Comparison of ENCODE assay signal across 15 cellular contexts in genomic region chr9:5612187-5612535, GRCh38.
"Had no signal": no experiment of that assay in that cellular context is flagged by ENCODE, and none has a peak within 500 bp of the region (broad histone marks: within the 10 kb centered on the region; RNA-seq: fewer than 3 reads in every experiment).

No MANE protein-coding gene starts in this region.

- H3K27ac ChIP-seq: right lobe of liver, stomach, transverse colon had no signal

- H3K9me3 ChIP-seq: right lobe of liver, spleen, stomach, transverse colon, vagina had no signal

- DNase-seq: activated CD4-positive, alpha-beta T cell treated with anti-CD3 and anti-CD28 coated beads, Interleukin-2, amount 50 U/mL, for 1 hour; activated CD4-positive, CD25-positive, alpha-beta regulatory T cell; activated CD8-positive, alpha-beta memory T cell treated with anti-CD3 and anti-CD28 coated beads for 24 hours; aorta; hypothalamus; kidney; mesendoderm; spleen; stomach; T-helper 2 cell; transverse colon had no signal

- H3K4me1 Mint-ChIP-seq: nephron had no signal

- H3K36me3 ChIP-seq: right lobe of liver, spleen, stomach, transverse colon, vagina had no signal

- H3K27me3 ChIP-seq: right lobe of liver, spleen, stomach, transverse colon, vagina had no signal

- H3K27ac Mint-ChIP-seq: activated T-helper 1 cell treated with anti-CD3 and anti-CD28 coated beads, Interleukin-12 subunit alpha, Interleukin-12 subunit beta, Interleukin-2, Interleukin-4 antibody, amounts not matched to agents 30 ng/mL and 10 ng/mL and 1 ng/mL, durations not matched to agents 14 hours and 24 hours and 36 hours; nephron had no signal

- H3K9me3 Mint-ChIP-seq: activated T-helper 1 cell treated with anti-CD3 and anti-CD28 coated beads, Interleukin-12 subunit alpha, Interleukin-12 subunit beta, Interleukin-2, Interleukin-4 antibody, amounts not matched to agents 30 ng/mL and 10 ng/mL and 1 ng/mL, durations not matched to agents 14 hours and 24 hours and 36 hours; nephron had no signal

- H3K4me3 ChIP-seq: right lobe of liver, spleen, stomach, transverse colon, vagina had no signal

- H3K4me3 Mint-ChIP-seq: activated T-helper 1 cell treated with anti-CD3 and anti-CD28 coated beads, Interleukin-12 subunit alpha, Interleukin-12 subunit beta, Interleukin-2, Interleukin-4 antibody, amounts not matched to agents 30 ng/mL and 10 ng/mL and 1 ng/mL, durations not matched to agents 14 hours and 24 hours and 36 hours; nephron had no signal
